18 cellular contexts compared by ENCODE assay signal in genomic region chr17:43403846-43404245, GRCh38. TPM values are rescaled to one million over a fixed set of nuclear protein-coding genes. Genes with fewer than 3 reads are reported as not detected.
DNase-seq lines count a peak whose midpoint lies in the region; ATAC-seq and TF ChIP-seq lines count a peak whose summit lies in the region.
"Had no signal": no experiment of that assay in that cellular context is flagged by ENCODE, and none has a peak within 500 bp of the region (broad histone marks: within the 10 kb centered on the region; RNA-seq: fewer than 3 reads in every experiment).

No MANE protein-coding gene starts in this region.

- H3K36me3 ChIP-seq in H7 (replicated peaks; ENCODE audit: control insufficient read depth, insufficient read depth, low read length), result peaks cover 2% of the 10 kb centered on the region
- peaks cover 0 to 6% (median 3%) of the 10 kb centered on the region in 4 donors for H3K36me3 ChIP-seq in esophagus muscularis mucosa
- peaks cover 0 to 5% of the 10 kb centered on the region in 2 donors for H3K36me3 ChIP-seq in neuronal stem cell (replicated peaks in 1 of 2; ENCODE audit: control insufficient read depth in 2 of 2, insufficient read depth in 2 of 2, low read length in 2 of 2)

- no peak overlapping the region for H3K4me2 ChIP-seq in neuronal stem cell (ENCODE audit: insufficient read depth, low read length, poor library complexity, severe bottlenecking)

- H3K4me1 Mint-ChIP-seq in stimulated activated naive B cell treated with anti-CD40 and anti-IgM and Interleukin-4, amounts not matched to agents 10 μg/mL and 1 μg/mL and 100 μg/mL, for 72 hours, result peaks cover 20 to 26% of the 10 kb centered on the region in 2 donors

- TF ChIP-seq POLR2A in esophagus muscularis mucosa (IDR thresholded peaks at IDR 0.05; ENCODE audit: low read depth), result no peak

- no peak overlapping the region for H4K8ac ChIP-seq in neuronal stem cell (ENCODE audit: low read depth, low read length)

- H3K27me3 ChIP-seq in H7 (ENCODE audit: control insufficient read depth, insufficient read depth, low read length) (no peaks in the 10 kb centered on the region; the same call in 1 of the 2 replicates), esophagus muscularis mucosa (no peaks in the 10 kb centered on the region), neuronal stem cell (ENCODE audit: control insufficient read depth in 3 of 3, insufficient read depth in 3 of 3, low read depth in 1 of 3, low read length in 3 of 3) (no peaks in the 10 kb centered on the region)

- H2BK15ac ChIP-seq in neuronal stem cell (ENCODE audit: low read length), result no peak overlapping the region

- intact Hi-C loops in esophagus muscularis mucosa (cut with DNase I), result no loop called here

- peaks cover 0 to 12% of the 10 kb centered on the region in 2 donors for H3K27me3 Mint-ChIP-seq in stimulated activated naive B cell treated with anti-CD40 and anti-IgM and Interleukin-4, amounts not matched to agents 10 μg/mL and 1 μg/mL and 100 μg/mL, for 72 hours
- H3K27me3 Mint-ChIP-seq: type B pancreatic cell had no signal

- DNase-seq in H7 (peak; percentile 23), SK-N-DZ (ENCODE audit: low spot score) (peak; percentile 95), esophagus muscularis mucosa (ENCODE audit: extremely low spot score) (no peak), neuronal stem cell (ENCODE audit: low spot score) (no peak), NCI-H345 (lab: John Stamatoyannopoulos, UW) (no peak), UCSD-AML1 (lab: John Stamatoyannopoulos, UW; ENCODE audit: unreplicated experiment) (no peak)
- no peak for DNase-seq in stimulated activated naive B cell treated with anti-CD40 and anti-IgM and Interleukin-4, amounts not matched to agents 10 μg/mL and 1 μg/mL and 100 μg/mL, for 72 hours
- no peak for DNase-seq in activated T-cell treated with anti-CD3 and anti-CD28 coated beads, Interleukin-2, amount 50 U/mL, for 1 hour
- DNase-seq: activated CD4-positive, alpha-beta T cell treated with anti-CD3 and anti-CD28 coated beads for 48 hours; cerebellar nuclear complex; effector CD8-positive, alpha-beta T cell; NCI-H2081 treated with DMSO at 0.1 percent for 48 hours; NCI-H526; stimulated activated naive CD4-positive, alpha-beta T cell treated with Interleukin-2 at 50 U/mL for 16 hours had no signal

- peaks cover 13 to 63% (median 56%) of the 10 kb centered on the region in 4 donors for H3K4me1 ChIP-seq in esophagus muscularis mucosa
- H3K4me1 ChIP-seq in neuronal stem cell (ENCODE audit: control insufficient read depth in 2 of 2, insufficient read depth in 1 of 2, low read depth in 1 of 2, low read length in 2 of 2), result peaks cover 3 to 18% of the 10 kb centered on the region in 2 donors

- no peak for TF ChIP-seq EP300 in esophagus muscularis mucosa (IDR thresholded peaks at IDR 0.05)

- no peak overlapping the region for H4K91ac ChIP-seq in neuronal stem cell (ENCODE audit: low read depth, low read length, poor library complexity)

- H3K27ac ChIP-seq in esophagus muscularis mucosa (replicated peaks in 1 of 4) (peak overlapping the region; percentile 93 to 97 (median 95)), neuronal stem cell (replicated peaks; ENCODE audit: low read length) (no peak overlapping the region)
- H3K27ac ChIP-seq: SK-N-MC had no signal

- peak overlapping the region; percentile 9 for H2BK120ac ChIP-seq in neuronal stem cell (ENCODE audit: low read depth, low read length)

- no peak for TF ChIP-seq CTCF in esophagus muscularis mucosa (IDR thresholded peaks at IDR 0.05)

- H3K9me3 ChIP-seq in esophagus muscularis mucosa (no peaks in the 10 kb centered on the region), neuronal stem cell (replicated peaks in 1 of 2; ENCODE audit: control insufficient read depth in 2 of 2, insufficient read depth in 1 of 2, low read depth in 1 of 2, low read length in 2 of 2) (no peaks in the 10 kb centered on the region)

- ATAC-seq in stimulated activated naive B cell treated with anti-CD40 and anti-IgM and Interleukin-4, amounts not matched to agents 10 μg/mL and 1 μg/mL and 100 μg/mL, for 72 hours (replicated peaks), result no peak
- ATAC-seq: sciatic nerve had no signal

- no peaks in the 10 kb centered on the region for H3K36me3 Mint-ChIP-seq in stimulated activated naive B cell treated with anti-CD40 and anti-IgM and Interleukin-4, amounts not matched to agents 10 μg/mL and 1 μg/mL and 100 μg/mL, for 72 hours
- H3K36me3 Mint-ChIP-seq: type B pancreatic cell had no signal

- H3K79me1 ChIP-seq in neuronal stem cell (ENCODE audit: low read depth, low read length), result peaks cover 8% of the 10 kb centered on the region

- H3K14ac ChIP-seq in neuronal stem cell (ENCODE audit: low read length), result no peak overlapping the region

- H3K9ac ChIP-seq in neuronal stem cell (ENCODE audit: low read depth, low read length, poor library complexity), result no peak overlapping the region

- H2AFZ ChIP-seq in neuronal stem cell (ENCODE audit: low read length), result no peak overlapping the region

- no peak overlapping the region for H2AK5ac ChIP-seq in neuronal stem cell (ENCODE audit: low read depth, low read length)

- no peak overlapping the region for H2BK5ac ChIP-seq in neuronal stem cell (ENCODE audit: low read length)

- H3K18ac ChIP-seq in neuronal stem cell (ENCODE audit: low read length), result peak overlapping the region; percentile 52

- WGBS in esophagus muscularis mucosa, result 72% methylated on average over 5 of the region's 5 CpGs
- WGBS in neuronal stem cell (ENCODE audit: extremely low coverage in 2 of 2, insufficient read length in 2 of 2, insufficient replicate concordance in 1 of 2), 2 donors, result no CpG with 5 or more reads among the region's 5 CpGs

- H3K23ac ChIP-seq in neuronal stem cell (ENCODE audit: low read depth, low read length, poor library complexity), result peak overlapping the region; percentile 61

- H2BK12ac ChIP-seq in neuronal stem cell (ENCODE audit: low read length), result no peak overlapping the region

- no peak overlapping the region for H3K27ac Mint-ChIP-seq in stimulated activated naive B cell treated with anti-CD40 and anti-IgM and Interleukin-4, amounts not matched to agents 10 μg/mL and 1 μg/mL and 100 μg/mL, for 72 hours
- H3K27ac Mint-ChIP-seq: type B pancreatic cell had no signal

- no peak overlapping the region for H3K4ac ChIP-seq in neuronal stem cell (ENCODE audit: low read length)

- no peak overlapping the region for H3K4me3 ChIP-seq in H7 (ENCODE audit: insufficient read depth, low read depth, low read length)
- H3K4me3 ChIP-seq in esophagus muscularis mucosa, result no peak overlapping the region
- H3K4me3 ChIP-seq in neuronal stem cell (ENCODE audit: low read length in 2 of 2), result no peak overlapping the region
- H3K4me3 ChIP-seq: lung, SK-N-MC had no signal

- H3K4me3 Mint-ChIP-seq in stimulated activated naive B cell treated with anti-CD40 and anti-IgM and Interleukin-4, amounts not matched to agents 10 μg/mL and 1 μg/mL and 100 μg/mL, for 72 hours, result no peak overlapping the region
- H3K4me3 Mint-ChIP-seq: type B pancreatic cell had no signal

- H3K9me3 Mint-ChIP-seq in stimulated activated naive B cell treated with anti-CD40 and anti-IgM and Interleukin-4, amounts not matched to agents 10 μg/mL and 1 μg/mL and 100 μg/mL, for 72 hours, result no peaks in the 10 kb centered on the region
- H3K9me3 Mint-ChIP-seq: type B pancreatic cell had no signal

RNA-seq across cellular contexts. Expression of gene ARL4D, which starts 5.1 kb away (rescaled TPM):
- total RNA-seq in H7 (2014; rRNA removed; shearing (Covaris generic)), result 20.3 and 43.0 TPM in 2 replicates
- polyA plus RNA-seq in SK-N-DZ (2014; cell fraction: cytosol; rRNA removed), result 29.5 and 30.6 TPM in 2 replicates
- 14.2 and 18.3 TPM in 2 replicates for polyA plus RNA-seq in SK-N-DZ (2014; cell fraction: nucleus; rRNA removed)
- total RNA-seq in esophagus muscularis mucosa, result 10 to 100 TPM; 17.5 to 31.1 (median 21.9) TPM
- polyA plus RNA-seq in neuronal stem cell (2013, experiment 1 of 2), result 14.3 TPM
- 14.0 TPM for polyA plus RNA-seq in neuronal stem cell (2013, experiment 2 of 2)

Comparison
In these comparisons a context has a peak if more than half of its experiments do, and no peak if none do; other contexts are left out.
1. DNase-seq: peak in H7 (single experiment) and SK-N-DZ (single experiment); none in esophagus muscularis mucosa (single experiment), neuronal stem cell (single experiment), stimulated activated naive B cell treated with anti-CD40 and anti-IgM and Interleukin-4, amounts not matched to agents 10 μg/mL and 1 μg/mL and 100 μg/mL, for 72 hours (single experiment), activated T-cell treated with anti-CD3 and anti-CD28 coated beads, Interleukin-2, amount 50 U/mL, for 1 hour (single experiment), NCI-H345 (single experiment) and UCSD-AML1 (single experiment).